In the genomic region with DNA sequence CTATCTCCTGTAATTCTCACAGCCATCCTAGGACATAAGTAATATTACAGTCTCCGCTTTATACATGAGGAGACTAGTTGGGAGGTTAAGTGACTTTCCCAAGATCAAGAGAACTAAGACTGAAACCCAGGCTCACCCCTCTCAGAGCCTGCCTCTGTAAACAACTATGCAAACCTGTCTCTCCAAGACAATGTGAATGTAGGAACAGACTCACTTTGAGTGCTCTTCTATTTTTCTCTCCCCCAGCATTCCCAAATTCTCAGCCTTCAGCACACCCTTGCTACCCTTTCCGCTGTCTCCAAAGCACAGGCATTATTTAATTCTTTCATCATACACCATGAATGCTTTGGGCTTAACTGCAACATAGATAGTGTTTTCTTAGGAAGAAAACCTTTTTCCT, we compare ENCODE assay signal across 22 cellular contexts.
"Had no signal": no experiment of that assay in that cellular context is flagged by ENCODE, and none has a peak within 500 bp of the region (broad histone marks: within the 10 kb centered on the region; RNA-seq: fewer than 3 reads in every experiment).

No MANE protein-coding gene starts in this region.

- H3K4me3 ChIP-seq: dorsolateral prefrontal cortex, gastrocnemius medialis, heart left ventricle, hepatocyte, left lung, mucosa of descending colon, neural progenitor cell, prostate gland, skin epidermis, suprapubic skin, thyroid gland, upper lobe of left lung had no signal

- H3K27ac ChIP-seq: dorsolateral prefrontal cortex, gastrocnemius medialis, hepatocyte, left lung, neural progenitor cell, prostate gland, skin epidermis, suprapubic skin, upper lobe of left lung had no signal

- H3K27me3 ChIP-seq: dorsolateral prefrontal cortex, gastrocnemius medialis, heart left ventricle, hepatocyte, left lung, neural progenitor cell, suprapubic skin, thyroid gland, upper lobe of left lung had no signal

- H3K9me3 ChIP-seq: gastrocnemius medialis, heart left ventricle, left lung, mucosa of descending colon, prostate gland, suprapubic skin, thyroid gland, upper lobe of left lung had no signal

- H3K36me3 ChIP-seq: gastrocnemius medialis, neural progenitor cell, prostate gland, thyroid gland had no signal

- H3K4me1 ChIP-seq: neural progenitor cell, prostate gland had no signal

- DNase-seq: cerebellar nuclear complex; dorsolateral prefrontal cortex; effector CD4-positive, alpha-beta T cell; foreskin fibroblast; gastrocnemius medialis; heart left ventricle; kidney; left lung; mesenchymal stem cell; mucosa of descending colon; naive thymus-derived CD4-positive, alpha-beta T cell; right cardiac atrium; stimulated activated CD4-positive, alpha-beta T cell treated with anti-CD3 and anti-CD28 coated beads, Interleukin-15, amount 100 ng/mL, for 24 hours; stimulated activated CD4-positive, alpha-beta T cell treated with anti-CD3 and anti-CD28 coated beads, Interleukin-2, amount 100 ng/mL, for 48 hours; stimulated activated naive B cell treated with anti-CD40 and anti-IgM and Interleukin-4, amounts not matched to agents 10 μg/mL and 1 μg/mL and 100 μg/mL, for 72 hours; thyroid gland; upper lobe of left lung had no signal

- ATAC-seq: gastrocnemius medialis; heart left ventricle; left lung; mucosa of descending colon; naive thymus-derived CD4-positive, alpha-beta T cell; right cardiac atrium; stimulated activated naive B cell treated with anti-CD40 and anti-IgM and Interleukin-4, amounts not matched to agents 10 μg/mL and 1 μg/mL and 100 μg/mL, for 72 hours had no signal
